30 cellular contexts compared by ENCODE assay signal in genomic region chr2:70906022-70906421, GRCh38. TPM values are rescaled to one million over a fixed set of nuclear protein-coding genes. Genes with fewer than 3 reads are reported as not detected.
DNase-seq lines count a peak whose midpoint lies in the region; FAIRE-seq and TF ChIP-seq lines count a peak whose summit lies in the region.
"Had no signal": no experiment of that assay in that cellular context is flagged by ENCODE, and none has a peak within 500 bp of the region (broad histone marks: within the 10 kb centered on the region; RNA-seq: fewer than 3 reads in every experiment).

No MANE protein-coding gene starts in this region.

- no peak overlapping the region for H4K8ac ChIP-seq in trophoblast cell (ENCODE audit: low read depth, low read length)

- H3K27me3 ChIP-seq in endothelial cell of umbilical vein (ENCODE audit: control insufficient read depth in 2 of 2, insufficient read depth in 2 of 2, low read length in 2 of 2): peaks cover 66 to 97% of the 10 kb centered on the region in 2 experiments
- peaks cover 69% of the 10 kb centered on the region for H3K27me3 ChIP-seq in trophoblast cell (ENCODE audit: insufficient read depth, low read length)

- no peak overlapping the region for H3K27ac ChIP-seq in endothelial cell of umbilical vein (ENCODE audit: insufficient read depth, low read depth, low read length)
- no peak overlapping the region for H3K27ac ChIP-seq in trophoblast cell (ENCODE audit: low read depth, low read length)
- no peak overlapping the region for H3K27ac ChIP-seq in kidney (ENCODE audit: low read depth in 2 of 2, low read length in 2 of 2)
- H3K27ac ChIP-seq: 22Rv1, BLaER1, GM23248, KMS-11, SJSA1 had no signal

- no peak overlapping the region for H3K9ac ChIP-seq in endothelial cell of umbilical vein (replicated peaks; ENCODE audit: extremely low read depth, insufficient read depth, low read length)
- no peak overlapping the region for H3K9ac ChIP-seq in trophoblast cell (ENCODE audit: low read length)
- H3K9ac ChIP-seq in kidney (ENCODE audit: low read length in 2 of 2): no peak overlapping the region
- H3K9ac ChIP-seq: BLaER1, GM23248, KMS-11 had no signal

- CTCF ChIA-PET in activated CD4-positive, alpha-beta memory T cell treated with anti-CD3 and anti-CD28 coated beads, Interleukin-2, amount 10 ng/mL, durations not matched to agents 7 days and 5 days (lab: Charles Lee): no interaction called here
- CTCF ChIA-PET in activated CD4-positive, alpha-beta memory T cell treated with anti-CD3 and anti-CD28 coated beads for 36 hours (lab: Charles Lee): interaction anchor here (1.6 kb wide), 1 partner anchor 43 kb away, joined by 5 read pairs; no protein-coding TSS in a partner anchor
- CTCF ChIA-PET in endothelial cell of umbilical vein (lab: Charles Lee): interaction anchor here (0.6 kb wide), 1 partner anchor 113 kb away, joined by 3 read pairs; no protein-coding TSS in a partner anchor
- CTCF ChIA-PET in MCF 10A (lab: Yijun Ruan, JAX): interaction anchor here (0.7 kb wide), 1 partner anchor 64 kb away, joined by 3 read pairs; no protein-coding TSS in a partner anchor

- H3K4me2 ChIP-seq in endothelial cell of umbilical vein (ENCODE audit: insufficient read depth, low read length) (no peak overlapping the region), trophoblast cell (ENCODE audit: low read length) (no peak overlapping the region)
- H3K4me2 ChIP-seq: BLaER1, KMS-11 had no signal

- H3K4me3 Mint-ChIP-seq in activated CD4-positive, alpha-beta memory T cell treated with anti-CD3 and anti-CD28 coated beads, Interleukin-2, amount 10 ng/mL, durations not matched to agents 7 days and 5 days: no peak overlapping the region
- no peak overlapping the region for H3K4me3 Mint-ChIP-seq in activated CD4-positive, alpha-beta memory T cell treated with anti-CD3 and anti-CD28 coated beads for 36 hours
- H3K4me3 Mint-ChIP-seq in MCF 10A (ENCODE audit: unreplicated experiment): no peak overlapping the region
- H3K4me3 Mint-ChIP-seq: CD4-positive, alpha-beta T cell had no signal

- no peak for FAIRE-seq in endothelial cell of umbilical vein (lab: Jason Lieb, UNC)
- no peak for FAIRE-seq in kidney (lab: Jason Lieb, UNC)
- FAIRE-seq: GM12891, HTR-8/SVneo had no signal

- H2AK5ac ChIP-seq in trophoblast cell (ENCODE audit: low read length): no peak overlapping the region

- H2BK12ac ChIP-seq in trophoblast cell (ENCODE audit: low read length): no peak overlapping the region

- BruUV-seq in endothelial cell of umbilical vein (replicated peaks; lab: Mats Ljungman, UMichigan) (no TSS peak), MCF 10A (replicated peaks; lab: Mats Ljungman, UMichigan) (no TSS peak)

- H3K23ac ChIP-seq in trophoblast cell (ENCODE audit: low read length): peak overlapping the region; percentile 68

- no peak for TF ChIP-seq POLR2A in endothelial cell of umbilical vein (IDR thresholded peaks at IDR 0.05; ENCODE audit: low read depth, low read length)

- H2AFZ ChIP-seq in endothelial cell of umbilical vein (ENCODE audit: low read depth, low read length) (no peak overlapping the region), trophoblast cell (ENCODE audit: insufficient read depth, low read length, poor library complexity) (no peak overlapping the region)
- H2AFZ ChIP-seq: GM23248 had no signal

- dilution Hi-C loops in endothelial cell of umbilical vein (cut with MboI; ENCODE audit: extremely low pct_ligation_motif_present, low sequenced_read_pairs): no loop called here

- no peak overlapping the region for H3K27ac Mint-ChIP-seq in activated CD4-positive, alpha-beta memory T cell treated with anti-CD3 and anti-CD28 coated beads, Interleukin-2, amount 10 ng/mL, durations not matched to agents 7 days and 5 days
- no peak overlapping the region for H3K27ac Mint-ChIP-seq in activated CD4-positive, alpha-beta memory T cell treated with anti-CD3 and anti-CD28 coated beads for 36 hours
- H3K27ac Mint-ChIP-seq in MCF 10A (ENCODE audit: low read depth, unreplicated experiment): no peak overlapping the region
- H3K27ac Mint-ChIP-seq: CD4-positive, alpha-beta T cell had no signal

- H3K4me1 ChIP-seq in endothelial cell of umbilical vein (ENCODE audit: control insufficient read depth, extremely low read depth, insufficient read depth, low read length): peaks cover 2% of the 10 kb centered on the region
- peaks cover 6 to 7% of the 10 kb centered on the region in 2 experiments for H3K4me1 ChIP-seq in trophoblast cell (ENCODE audit: control insufficient read depth in 1 of 2, insufficient read depth in 2 of 2, low read length in 2 of 2)
- peaks cover 0 to 7% of the 10 kb centered on the region in 2 donors for H3K4me1 ChIP-seq in kidney (ENCODE audit: control insufficient read depth in 1 of 2, insufficient read depth in 1 of 2, low read depth in 1 of 2, low read length in 2 of 2)

- H2BK120ac ChIP-seq in trophoblast cell (ENCODE audit: insufficient read depth, low read length, poor library complexity): no peak overlapping the region

- POLR2A ChIA-PET in activated CD4-positive, alpha-beta memory T cell treated with anti-CD3 and anti-CD28 coated beads, Interleukin-2, amount 10 ng/mL, durations not matched to agents 7 days and 5 days (lab: Charles Lee): no interaction called here
- POLR2A ChIA-PET in activated CD4-positive, alpha-beta memory T cell treated with anti-CD3 and anti-CD28 coated beads for 36 hours (lab: Charles Lee): no interaction called here
- POLR2A ChIA-PET in endothelial cell of umbilical vein (lab: Charles Lee): no interaction called here
- POLR2A ChIA-PET in MCF 10A (lab: Yijun Ruan, JAX): no interaction called here

- H3K27me3 Mint-ChIP-seq in activated CD4-positive, alpha-beta memory T cell treated with anti-CD3 and anti-CD28 coated beads, Interleukin-2, amount 10 ng/mL, durations not matched to agents 7 days and 5 days: peaks cover 78% of the 10 kb centered on the region
- H3K27me3 Mint-ChIP-seq in activated CD4-positive, alpha-beta memory T cell treated with anti-CD3 and anti-CD28 coated beads for 36 hours: peaks cover 69% of the 10 kb centered on the region
- peaks cover 49% of the 10 kb centered on the region for H3K27me3 Mint-ChIP-seq in MCF 10A (ENCODE audit: insufficient read depth, unreplicated experiment)

- H4K12ac ChIP-seq in trophoblast cell (ENCODE audit: low read depth, low read length): no peak overlapping the region

- no peak overlapping the region for H2BK5ac ChIP-seq in trophoblast cell (ENCODE audit: low read depth, low read length, poor library complexity)

- H3K36me3 Mint-ChIP-seq in activated CD4-positive, alpha-beta memory T cell treated with anti-CD3 and anti-CD28 coated beads, Interleukin-2, amount 10 ng/mL, durations not matched to agents 7 days and 5 days (ENCODE audit: low read depth): peaks cover 2% of the 10 kb centered on the region
- no peaks in the 10 kb centered on the region for H3K36me3 Mint-ChIP-seq in activated CD4-positive, alpha-beta memory T cell treated with anti-CD3 and anti-CD28 coated beads for 36 hours
- H3K36me3 Mint-ChIP-seq in MCF 10A (ENCODE audit: insufficient read depth, unreplicated experiment): no peaks in the 10 kb centered on the region

- H3K4me3 ChIP-seq in endothelial cell of umbilical vein (replicated peaks in 1 of 3; ENCODE audit: insufficient read depth in 1 of 3, low read depth in 1 of 3, low read length in 3 of 3): no peak overlapping the region
- H3K4me3 ChIP-seq in trophoblast cell (ENCODE audit: low read depth, low read length): no peak overlapping the region
- H3K4me3 ChIP-seq in kidney (ENCODE audit: low read length in 2 of 2): no peak overlapping the region
- H3K4me3 ChIP-seq: BLaER1, GM23248, SJSA1 had no signal

- no peak overlapping the region for H3K18ac ChIP-seq in trophoblast cell (ENCODE audit: low read length)

- H3K14ac ChIP-seq in trophoblast cell (ENCODE audit: low read length): no peak overlapping the region

- H3K9me1 ChIP-seq in endothelial cell of umbilical vein (replicated peaks; ENCODE audit: control insufficient read depth, extremely low read depth, insufficient read depth, low read length): no peaks in the 10 kb centered on the region

- H3K36me3 ChIP-seq in endothelial cell of umbilical vein (ENCODE audit: control insufficient read depth in 2 of 2, extremely low read depth in 1 of 2, insufficient read depth in 2 of 2, low read length in 2 of 2): no peaks in the 10 kb centered on the region
- H3K36me3 ChIP-seq in trophoblast cell (ENCODE audit: control insufficient read depth in 1 of 2, insufficient read depth in 2 of 2, low read length in 2 of 2): no peaks in the 10 kb centered on the region
- H3K36me3 ChIP-seq in kidney (ENCODE audit: control insufficient read depth in 1 of 2, insufficient read depth in 2 of 2, low read length in 2 of 2): no peaks in the 10 kb centered on the region
- H3K36me3 ChIP-seq: BLaER1, SJSA1 had no signal

- H3K9me3 ChIP-seq in endothelial cell of umbilical vein (replicated peaks; ENCODE audit: control insufficient read depth, insufficient read depth, low read length) (no peaks in the 10 kb centered on the region), trophoblast cell (ENCODE audit: insufficient read depth, low read depth, low read length) (peaks cover 3% of the 10 kb centered on the region), kidney (ENCODE audit: control insufficient read depth in 1 of 2, low read length in 2 of 2) (no peaks in the 10 kb centered on the region)
- H3K9me3 ChIP-seq: SJSA1 had no signal

- H3K9me3 Mint-ChIP-seq in activated CD4-positive, alpha-beta memory T cell treated with anti-CD3 and anti-CD28 coated beads, Interleukin-2, amount 10 ng/mL, durations not matched to agents 7 days and 5 days: no peaks in the 10 kb centered on the region
- no peaks in the 10 kb centered on the region for H3K9me3 Mint-ChIP-seq in activated CD4-positive, alpha-beta memory T cell treated with anti-CD3 and anti-CD28 coated beads for 36 hours
- no peaks in the 10 kb centered on the region for H3K9me3 Mint-ChIP-seq in MCF 10A (ENCODE audit: unreplicated experiment)
- H3K9me3 Mint-ChIP-seq: CD4-positive, alpha-beta T cell had no signal

- no peaks in the 10 kb centered on the region for H3K79me2 ChIP-seq in endothelial cell of umbilical vein (ENCODE audit: control insufficient read depth, insufficient read depth, low read length)
- H3K79me2 ChIP-seq in trophoblast cell (ENCODE audit: control insufficient read depth, insufficient read depth, low read length, poor library complexity): no peaks in the 10 kb centered on the region

- WGBS in trophoblast cell (ENCODE audit: extremely low coverage, insufficient coverage, insufficient read length): no CpG with 5 or more reads among the region's 6 CpGs

- DNase-seq in activated CD4-positive, alpha-beta memory T cell treated with anti-CD3 and anti-CD28 coated beads, Interleukin-2, amount 10 ng/mL, durations not matched to agents 7 days and 5 days: peak; percentile 6
- no peak for DNase-seq in activated CD4-positive, alpha-beta memory T cell treated with anti-CD3 and anti-CD28 coated beads for 36 hours
- DNase-seq in GM10266 (ENCODE audit: extremely low spot score) (peak; percentile 3), endothelial cell of umbilical vein (ENCODE audit: low read depth, low spot score) (no peak), trophoblast cell (no peak), MCF 10A (ENCODE audit: unreplicated experiment) (no peak), kidney (no peak), NCI-H187 treated with DMSO at 0.1 percent for 48 hours (lab: John Stamatoyannopoulos, UW) (no peak)
- DNase-seq: ACHN; CD4-positive, alpha-beta T cell; COR-L47; DMS 273 treated with DMSO at 0.1 percent for 48 hours; DMS79 treated with DMSO at 0.1 percent for 48 hours; GM23248; HCEC 1CT; IMR-90; NCI-H1105; NCI-H146; NCI-H2029 treated with DMSO at 0.1 percent for 48 hours; NCI-H2171; NCI-H524 treated with DMSO at 0.1 percent for 48 hours; NCI-H82; OCI-M1 had no signal

- H4K91ac ChIP-seq in trophoblast cell (ENCODE audit: low read depth, low read length): no peak overlapping the region

- peaks cover 2% of the 10 kb centered on the region for H4K20me1 ChIP-seq in endothelial cell of umbilical vein (replicated peaks; ENCODE audit: control insufficient read depth, extremely low read depth, insufficient read depth, low read length)
- H4K20me1 ChIP-seq: BLaER1 had no signal

- intact Hi-C loops in activated CD4-positive, alpha-beta memory T cell treated with anti-CD3 and anti-CD28 coated beads for 36 hours (cut with micrococcal nuclease): loop anchor here (2.0 kb wide), 1 partner anchor 17 kb away; no protein-coding TSS in a partner anchor
- intact Hi-C loops in endothelial cell of umbilical vein (cut with micrococcal nuclease) (no loop called here), MCF 10A (cut with micrococcal nuclease) (no loop called here), kidney (cut with DNase I) (no loop called here)

- H3K4ac ChIP-seq in trophoblast cell (ENCODE audit: low read depth, low read length): no peak overlapping the region

- peaks cover 12% of the 10 kb centered on the region for H3K4me1 Mint-ChIP-seq in activated CD4-positive, alpha-beta memory T cell treated with anti-CD3 and anti-CD28 coated beads, Interleukin-2, amount 10 ng/mL, durations not matched to agents 7 days and 5 days
- peaks cover 19% of the 10 kb centered on the region for H3K4me1 Mint-ChIP-seq in activated CD4-positive, alpha-beta memory T cell treated with anti-CD3 and anti-CD28 coated beads for 36 hours (ENCODE audit: low read depth)
- H3K4me1 Mint-ChIP-seq in MCF 10A (ENCODE audit: insufficient read depth, unreplicated experiment): no peaks in the 10 kb centered on the region

- TF ChIP-seq CTCF in GM10266 (IDR thresholded peaks at IDR 0.05; ENCODE audit: control insufficient read depth, insufficient read depth, low read depth, missing control alignments) (no peak), endothelial cell of umbilical vein (IDR thresholded peaks at IDR 0.05; ENCODE audit: extremely low read depth in 1 of 2, insufficient read depth in 1 of 2, low read depth in 1 of 2, low read length in 2 of 2) (no peak), MCF 10A (IDR thresholded peaks at IDR 0.05; ENCODE audit: unreplicated experiment) (no peak), kidney (IDR thresholded peaks at IDR 0.05; ENCODE audit: borderline replicate concordance, extremely low read depth, insufficient read depth) (no peak)

- H3K79me1 ChIP-seq in trophoblast cell (ENCODE audit: low read length): no peaks in the 10 kb centered on the region

RNA-seq across cellular contexts. Expression of gene VAX2, which starts 5.6 kb away (rescaled TPM):
- total RNA-seq in activated CD4-positive, alpha-beta memory T cell treated with anti-CD3 and anti-CD28 coated beads, Interleukin-2, amount 10 ng/mL, durations not matched to agents 7 days and 5 days: not detected
- total RNA-seq in activated CD4-positive, alpha-beta memory T cell treated with anti-CD3 and anti-CD28 coated beads for 36 hours: not detected
- total RNA-seq in endothelial cell of umbilical vein (0.28 TPM in 1 of 2 replicates, not detected in the other), MCF 10A (2022) (not detected in 2 replicates), kidney (2.6 TPM)
- polyA plus RNA-seq in endothelial cell of umbilical vein (0.57 and 0.89 TPM in 2 replicates), kidney (ENCODE audit: insufficient read depth, low read depth, low replicate concordance) (0.71 TPM)
- polyA plus RNA-seq in endothelial cell of umbilical vein (2011; cell fraction: cytosol; rRNA removed): 0.21 and 0.25 TPM in 2 replicates
- 0.95 and 1.2 TPM in 2 replicates for polyA plus RNA-seq in endothelial cell of umbilical vein (2011; cell fraction: nucleus; rRNA removed)
- polyA plus RNA-seq in endothelial cell of umbilical vein (2012): 0.51 and 2.0 TPM in 2 replicates
- 0.15 TPM in 1 of 2 replicates, not detected in the other for polyA minus RNA-seq in endothelial cell of umbilical vein
- not detected for polyA minus RNA-seq in endothelial cell of umbilical vein (2011; cell fraction: cytosol; rRNA and poly(A)+ RNA removed)
- 0.38 and 0.67 TPM in 2 replicates for polyA minus RNA-seq in endothelial cell of umbilical vein (2011; cell fraction: nucleus; rRNA and poly(A)+ RNA removed)
- polyA plus RNA-seq in trophoblast cell (2013): 0.04 TPM in 1 of 2 replicates, not detected in the other
- total RNA-seq: CD4-positive, alpha-beta T cell; SJSA1 had no signal

RNA-seq across cellular contexts. Expression of gene ATP6V1B1, which starts 29.7 kb away (rescaled TPM):
- not detected for total RNA-seq in activated CD4-positive, alpha-beta memory T cell treated with anti-CD3 and anti-CD28 coated beads, Interleukin-2, amount 10 ng/mL, durations not matched to agents 7 days and 5 days
- total RNA-seq in activated CD4-positive, alpha-beta memory T cell treated with anti-CD3 and anti-CD28 coated beads for 36 hours: not detected
- total RNA-seq in endothelial cell of umbilical vein (0.60 and 0.77 TPM in 2 replicates), MCF 10A (2022) (not detected in 2 replicates), kidney (37.9 TPM)
- polyA plus RNA-seq in endothelial cell of umbilical vein (0.35 TPM in 1 of 2 replicates, not detected in the other), kidney (ENCODE audit: insufficient read depth, low read depth, low replicate concordance) (400 TPM)
- polyA plus RNA-seq in endothelial cell of umbilical vein (2011; cell fraction: cytosol; rRNA removed): not detected in 2 replicates
- polyA plus RNA-seq in endothelial cell of umbilical vein (2011; cell fraction: nucleus; rRNA removed): 3.3 and 4.6 TPM in 2 replicates
- polyA plus RNA-seq in endothelial cell of umbilical vein (2012): 0.46 and 1.1 TPM in 2 replicates
- 1.0 TPM in 1 of 2 replicates, not detected in the other for polyA minus RNA-seq in endothelial cell of umbilical vein
- polyA minus RNA-seq in endothelial cell of umbilical vein (2011; cell fraction: cytosol; rRNA and poly(A)+ RNA removed): not detected
- 1.3 TPM in 1 of 2 replicates, not detected in the other for polyA minus RNA-seq in endothelial cell of umbilical vein (2011; cell fraction: nucleus; rRNA and poly(A)+ RNA removed)
- polyA plus RNA-seq in trophoblast cell (2013): 0.86 and 1.00 TPM in 2 replicates
- total RNA-seq: CD4-positive, alpha-beta T cell; GM23248; IMR-90; Right ventricle myocardium inferior; SJSA1 had no signal

Comparison
In these comparisons a context has a peak if more than half of its experiments do, and no peak if none do; other contexts are left out.
1. DNase-seq: peak in activated CD4-positive, alpha-beta memory T cell treated with anti-CD3 and anti-CD28 coated beads, Interleukin-2, amount 10 ng/mL, durations not matched to agents 7 days and 5 days (single experiment) and GM10266 (single experiment); none in activated CD4-positive, alpha-beta memory T cell treated with anti-CD3 and anti-CD28 coated beads for 36 hours (single experiment), endothelial cell of umbilical vein (single experiment), trophoblast cell (0 of 2), MCF 10A (single experiment), kidney (single experiment) and NCI-H187 treated with DMSO at 0.1 percent for 48 hours (single experiment).
2. RNA of gene ATP6V1B1, which starts 29.7 kb away (total RNA-seq): 37.9 TPM in kidney (single experiment); 0.60 to 0.77 TPM in endothelial cell of umbilical vein, not detected in activated CD4-positive, alpha-beta memory T cell treated with anti-CD3 and anti-CD28 coated beads for 36 hours, not detected in activated CD4-positive, alpha-beta memory T cell treated with anti-CD3 and anti-CD28 coated beads, Interleukin-2, amount 10 ng/mL, durations not matched to agents 7 days and 5 days and not detected in MCF 10A; every median in the first group is over 10 times any median in the second.